ENCODE assay signal across 8 cellular contexts in the genomic region with DNA sequence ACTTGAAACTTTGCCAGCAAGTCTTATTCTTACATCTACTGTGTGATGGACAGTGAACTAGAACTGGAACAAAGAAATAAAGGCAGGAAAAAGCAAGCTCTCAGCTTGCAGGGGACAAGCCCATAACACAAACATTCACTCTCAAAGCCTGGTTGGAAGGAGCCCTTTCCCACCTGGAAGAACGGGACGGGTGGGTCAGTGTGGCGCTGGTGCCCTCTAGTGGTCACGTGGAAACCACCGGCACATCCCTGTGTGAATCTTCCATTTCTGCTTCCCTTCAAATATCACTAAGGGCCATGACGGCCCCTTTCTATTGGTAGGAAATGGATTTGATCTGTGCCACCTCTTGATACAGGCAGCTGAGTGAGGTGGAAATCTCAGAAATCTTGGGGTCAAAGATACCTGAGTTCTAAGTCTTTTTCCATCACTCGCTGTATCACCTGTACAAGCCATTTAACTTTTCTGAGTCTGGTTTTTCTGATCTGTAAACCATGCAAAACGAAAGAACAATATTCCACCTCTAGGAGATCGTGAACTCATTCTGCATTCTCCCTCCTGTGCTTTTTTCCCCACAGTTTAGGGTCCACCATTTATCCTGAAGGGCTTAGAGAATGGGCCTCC.
A peak's percentile ranks its signal among the peaks of the same experiment; 100 is the strongest.
DNase-seq lines count a peak whose midpoint lies in the region; ATAC-seq, FAIRE-seq and TF ChIP-seq lines count a peak whose summit lies in the region.

No MANE protein-coding gene starts in this region.

- TF ChIP-seq CTCF in gastroesophageal sphincter (IDR thresholded peaks at IDR 0.05), result peak; percentile 69 to 86 (median 78)
- peak; percentile 76 to 90 (median 83) for TF ChIP-seq CTCF in pancreas (IDR thresholded peaks at IDR 0.05)

- ATAC-seq in GM21367 (IDR thresholded peaks at IDR 0.05; ENCODE audit: unreplicated experiment) (peak; percentile 71), gastroesophageal sphincter (no peak), pancreas (peak; percentile 58 to 93 (median 87)), GM19397 (IDR thresholded peaks at IDR 0.05; ENCODE audit: unreplicated experiment) (no peak), HG02884 (IDR thresholded peaks at IDR 0.05; ENCODE audit: unreplicated experiment) (no peak)
- peak; percentile 43 for ATAC-seq in activated T-helper 17 cell treated with anti-CD3 and anti-CD28 coated beads, Interleukin-2, amount 50 U/mL, for 72 hours (replicated peaks)

- intact Hi-C loops in pancreas (cut with DNase I), result loop anchor here in 1 of 3 donors (10.0 kb wide), 1 partner anchor 521 kb away; no protein-coding TSS in a partner anchor

- TF ChIP-seq POLR2A in gastroesophageal sphincter (IDR thresholded peaks at IDR 0.05), result no peak

- H3K4me3 ChIP-seq in gastroesophageal sphincter, result no peak overlapping the region
- H3K4me3 ChIP-seq in pancreas, result no peak overlapping the region

- H3K36me3 ChIP-seq in gastroesophageal sphincter (no peaks in the 10 kb centered on the region), pancreas (no peaks in the 10 kb centered on the region)

- no peak overlapping the region for H3K27ac ChIP-seq in gastroesophageal sphincter
- no peak overlapping the region for H3K27ac ChIP-seq in pancreas

- H3K36me3 Mint-ChIP-seq in activated T-helper 17 cell treated with anti-CD3 and anti-CD28 coated beads, Interleukin-2, amount 50 U/mL, for 72 hours (ENCODE audit: low read depth), result no peaks in the 10 kb centered on the region

- DNase-seq in CD1c-positive myeloid dendritic cell (ENCODE audit: extremely low spot score), result peak; percentile 33
- DNase-seq in NCI-H748 treated with DMSO at 0.1 percent for 48 hours (lab: John Stamatoyannopoulos, UW), result peak; percentile 68
- peak; percentile 24 to 86 (median 64) for DNase-seq in pancreas

- H3K27ac Mint-ChIP-seq in activated T-helper 17 cell treated with anti-CD3 and anti-CD28 coated beads, Interleukin-2, amount 50 U/mL, for 72 hours, result no peak overlapping the region

- peaks cover 23% of the 10 kb centered on the region for H3K27me3 Mint-ChIP-seq in activated T-helper 17 cell treated with anti-CD3 and anti-CD28 coated beads, Interleukin-2, amount 50 U/mL, for 72 hours

- no peaks in the 10 kb centered on the region for H3K9me3 Mint-ChIP-seq in activated T-helper 17 cell treated with anti-CD3 and anti-CD28 coated beads, Interleukin-2, amount 50 U/mL, for 72 hours

- H3K4me1 Mint-ChIP-seq in activated T-helper 17 cell treated with anti-CD3 and anti-CD28 coated beads, Interleukin-2, amount 50 U/mL, for 72 hours, result no peaks in the 10 kb centered on the region

- no peak for TF ChIP-seq EP300 in gastroesophageal sphincter (IDR thresholded peaks at IDR 0.05)

- WGBS in gastroesophageal sphincter (ENCODE audit: low coverage in 1 of 2), 2 donors, result 11 to 16% methylated on average over 7 to 8 of the region's 9 CpGs
- WGBS in pancreas, 2 donors, result 16 to 17% methylated on average over 9 of the region's 9 CpGs

- peaks cover 0 to 6% (median 0%) of the 10 kb centered on the region in 3 donors for H3K4me1 ChIP-seq in gastroesophageal sphincter
- H3K4me1 ChIP-seq in pancreas, result no peaks in the 10 kb centered on the region

- peaks cover 0 to 15% (median 0%) of the 10 kb centered on the region in 3 donors for H3K9me3 ChIP-seq in gastroesophageal sphincter
- H3K9me3 ChIP-seq in pancreas, result no peaks in the 10 kb centered on the region

- peaks cover 18% of the 10 kb centered on the region for H3K27me3 ChIP-seq in gastroesophageal sphincter
- H3K27me3 ChIP-seq in pancreas, result no peaks in the 10 kb centered on the region

- FAIRE-seq in pancreas (lab: Jason Lieb, UNC), result no peak

- H3K4me3 Mint-ChIP-seq in activated T-helper 17 cell treated with anti-CD3 and anti-CD28 coated beads, Interleukin-2, amount 50 U/mL, for 72 hours, result no peak overlapping the region

Comparison
In these comparisons a context has a peak if more than half of its experiments do, and no peak if none do; other contexts are left out.
1. ATAC-seq: peak in GM21367 (single experiment), activated T-helper 17 cell treated with anti-CD3 and anti-CD28 coated beads, Interleukin-2, amount 50 U/mL, for 72 hours (single experiment) and pancreas (4 of 4); none in gastroesophageal sphincter (single experiment), GM19397 (single experiment) and HG02884 (single experiment).
2. Peak in every context shown above with its lines, with median percentiles within 50 percentile points of each other: DNase-seq.